Comparison of ENCODE assay signal across 16 cellular contexts in genomic region chr17:83173180-83173996, GRCh38.
DNase-seq lines count a peak whose midpoint lies in the region; ATAC-seq, FAIRE-seq and TF ChIP-seq lines count a peak whose summit lies in the region.
"Had no signal": no experiment of that assay in that cellular context is flagged by ENCODE, and none has a peak within 500 bp of the region (broad histone marks: within the 10 kb centered on the region; RNA-seq: fewer than 3 reads in every experiment).

No MANE protein-coding gene starts in this region.

- no peaks in the 10 kb centered on the region for H3K79me2 ChIP-seq in SK-N-SH (ENCODE audit: insufficient read depth)

- no peak for TF ChIP-seq POLR2A in spleen (IDR thresholded peaks at IDR 0.05)

- POLR2A ChIA-PET in SK-N-SH (lab: Yijun Ruan, JAX), result no interaction called here
- POLR2A ChIA-PET in CD8-positive, alpha-beta T cell (lab: Charles Lee), result no interaction called here

- no peak for TF ChIP-seq EP300 in SK-N-SH (IDR thresholded peaks at IDR 0.05; ENCODE audit: borderline replicate concordance in 1 of 2, low read depth in 1 of 2, low read length in 1 of 2)
- TF ChIP-seq EP300 in Ishikawa (IDR thresholded peaks at IDR 0.05; ENCODE audit: borderline replicate concordance), result no peak

- no peak overlapping the region for H3K27ac Mint-ChIP-seq in CD8-positive, alpha-beta T cell

- H4K20me1 ChIP-seq in SK-N-SH (ENCODE audit: insufficient read depth), result no peaks in the 10 kb centered on the region

- H3K4me3 ChIP-seq in SK-N-SH (ENCODE audit: low read depth in 2 of 2, low read length in 1 of 2), result no peak overlapping the region
- no peak overlapping the region for H3K4me3 ChIP-seq in kidney (ENCODE audit: low read length in 2 of 2)
- no peak overlapping the region for H3K4me3 ChIP-seq in spleen
- no peak overlapping the region for H3K4me3 ChIP-seq in CD8-positive, alpha-beta T cell (ENCODE audit: low read depth, low read length)
- H3K4me3 ChIP-seq: thoracic aorta had no signal

- no peaks in the 10 kb centered on the region; a peak in 1 of 4 replicates for H3K4me1 ChIP-seq in SK-N-SH (ENCODE audit: control insufficient read depth in 1 of 2, insufficient read depth in 2 of 2, low read depth in 1 of 2, low read length in 1 of 2)
- H3K4me1 ChIP-seq in kidney (ENCODE audit: control insufficient read depth in 1 of 2, insufficient read depth in 1 of 2, low read depth in 1 of 2, low read length in 2 of 2), result no peaks in the 10 kb centered on the region
- H3K4me1 ChIP-seq in spleen, result peaks cover 0 to 11% (median 4%) of the 10 kb centered on the region in 6 donors
- H3K4me1 ChIP-seq in CD8-positive, alpha-beta T cell (ENCODE audit: insufficient read depth, low read length), result no peaks in the 10 kb centered on the region

- 0 out of 2 replicates have a peak, but pooled peaks cover under 1% of the 10 kb centered on the region for H3K9me2 ChIP-seq in SK-N-SH

- H3K27me3 Mint-ChIP-seq in CD8-positive, alpha-beta T cell (ENCODE audit: low read depth), result peaks cover 9% of the 10 kb centered on the region

- H3K4me3 Mint-ChIP-seq in CD8-positive, alpha-beta T cell, result no peak overlapping the region

- H2AFZ ChIP-seq in SK-N-SH (ENCODE audit: low read depth), result no peak overlapping the region

- DNase-seq in SK-N-SH (no peak), kidney (peak; percentile 64), spleen (peak; percentile 72)
- DNase-seq in CD8-positive, alpha-beta T cell, result no peak
- DNase-seq: anterior cingulate cortex, C1 segment of cervical spinal cord, hypothalamus, NCI-H1694, NCI-H226, small intestine had no signal

- TF ChIP-seq RAD21 in SK-N-SH (IDR thresholded peaks at IDR 0.05; ENCODE audit: low read length) (no peak), Ishikawa (IDR thresholded peaks at IDR 0.05; ENCODE audit: low read depth) (no peak)

- no peaks in the 10 kb centered on the region for H3F3A ChIP-seq in SK-N-SH (replicated peaks; ENCODE audit: insufficient read depth)

- intact Hi-C loops in kidney (cut with DNase I) (no loop called here), spleen (cut with DNase I; ENCODE audit: low total_unique reads) (no loop called here)
- intact Hi-C loops in CD8-positive, alpha-beta T cell (cut with DNase I, micrococcal nuclease), result no loop called here

- CTCF ChIA-PET in SK-N-SH (lab: Yijun Ruan, JAX), result no interaction called here
- CTCF ChIA-PET in CD8-positive, alpha-beta T cell (lab: Charles Lee), result no interaction called here

- ATAC-seq in SK-N-SH treated with all-trans-retinoic acid at 6 μM for 48 hours (peak; percentile 10; the same call in 1 of the 3 replicates), GM21786 (IDR thresholded peaks at IDR 0.05; ENCODE audit: unreplicated experiment) (no peak), GM21737 (IDR thresholded peaks at IDR 0.05; ENCODE audit: unreplicated experiment) (no peak)
- no peak for ATAC-seq in CD8-positive, alpha-beta T cell

- H3K9me3 ChIP-seq in SK-N-SH (no peaks in the 10 kb centered on the region), kidney (ENCODE audit: control insufficient read depth in 1 of 2, low read length in 2 of 2) (no peaks in the 10 kb centered on the region), spleen (no peaks in the 10 kb centered on the region)
- H3K9me3 ChIP-seq in CD8-positive, alpha-beta T cell (ENCODE audit: low read length), result no peaks in the 10 kb centered on the region
- H3K9me3 ChIP-seq: thoracic aorta had no signal

- no peak for TF ChIP-seq CTCF in SK-N-SH (IDR thresholded peaks at IDR 0.05)
- no peak for TF ChIP-seq CTCF in kidney (IDR thresholded peaks at IDR 0.05; ENCODE audit: borderline replicate concordance, extremely low read depth, insufficient read depth)
- no peak for TF ChIP-seq CTCF in spleen (IDR thresholded peaks at IDR 0.05 in 8 of 11, conservative IDR thresholded peaks at IDR 0.05 in 3 of 11)
- no peak for TF ChIP-seq CTCF in CD8-positive, alpha-beta T cell (IDR thresholded peaks at IDR 0.05)

- FAIRE-seq in kidney (lab: Jason Lieb, UNC), result no peak
- FAIRE-seq: small intestine had no signal

- H3K27ac ChIP-seq in SK-N-SH (ENCODE audit: low read depth in 2 of 2, low read length in 1 of 2), result no peak overlapping the region
- H3K27ac ChIP-seq in kidney (ENCODE audit: low read depth in 2 of 2, low read length in 2 of 2), result no peak overlapping the region
- no peak overlapping the region for H3K27ac ChIP-seq in spleen
- H3K27ac ChIP-seq in CD8-positive, alpha-beta T cell (ENCODE audit: low read depth, low read length), result no peak overlapping the region
- H3K27ac ChIP-seq: 22Rv1, thoracic aorta had no signal

- 79% methylated on average over 20 of the region's 27 CpGs for WGBS in SK-N-SH (ENCODE audit: low lambda C conversion rate)
- WGBS in spleen, 5 donors, result 86 to 96% (median 93%) methylated on average over 13 to 27 of the region's 27 CpGs

- H3K4me1 Mint-ChIP-seq in CD8-positive, alpha-beta T cell (ENCODE audit: low read depth), result no peaks in the 10 kb centered on the region

- H3K9me3 Mint-ChIP-seq in CD8-positive, alpha-beta T cell, result no peaks in the 10 kb centered on the region

- H3K27me3 ChIP-seq in SK-N-SH (ENCODE audit: insufficient read depth) (peaks cover 5% of the 10 kb centered on the region; the same call in 1 of the 2 replicates), spleen (replicated peaks in 1 of 7) (peaks cover 0 to 17% (median 0%) of the 10 kb centered on the region in 7 donors)
- no peaks in the 10 kb centered on the region for H3K27me3 ChIP-seq in CD8-positive, alpha-beta T cell (ENCODE audit: insufficient read depth, low read length)

- no peaks in the 10 kb centered on the region for H3K36me3 Mint-ChIP-seq in CD8-positive, alpha-beta T cell

- no peak overlapping the region for H3K4me2 ChIP-seq in SK-N-SH

- no peak overlapping the region for H3K9ac ChIP-seq in SK-N-SH
- no peak overlapping the region for H3K9ac ChIP-seq in kidney (ENCODE audit: low read length in 2 of 2)

- H3K36me3 ChIP-seq in SK-N-SH (replicated peaks in 1 of 2; ENCODE audit: control insufficient read depth in 1 of 2, insufficient read depth in 2 of 2, low read length in 1 of 2) (no peaks in the 10 kb centered on the region), kidney (ENCODE audit: control insufficient read depth in 1 of 2, insufficient read depth in 2 of 2, low read length in 2 of 2) (no peaks in the 10 kb centered on the region), spleen (no peaks in the 10 kb centered on the region)
- no peaks in the 10 kb centered on the region for H3K36me3 ChIP-seq in CD8-positive, alpha-beta T cell (ENCODE audit: insufficient read depth, low read length)
- H3K36me3 ChIP-seq: thoracic aorta had no signal

TF ChIP-seq in SK-N-SH treated with all-trans-retinoic acid at 6 μM for 48 hours, 23 proteins besides CTCF, POLR2A, EP300 and RAD21 (continues in another document):
- no peak for TF ChIP-seq CSRNP3 (CRISPR knock-in tag; IDR thresholded peaks at IDR 0.05)
- TF ChIP-seq ZNF70 (CRISPR knock-in tag; IDR thresholded peaks at IDR 0.05), result no peak
- no peak for TF ChIP-seq ZNF565 (CRISPR knock-in tag; conservative IDR thresholded peaks at IDR 0.05; ENCODE audit: low read depth)
- TF ChIP-seq ISL1 (CRISPR knock-in tag; IDR thresholded peaks at IDR 0.05), result no peak

TF ChIP-seq in SK-N-SH, 30 proteins besides CTCF, POLR2A, EP300 and RAD21 (continues in another document):
- no peak for TF ChIP-seq IRF3 (IDR thresholded peaks at IDR 0.05; ENCODE audit: low read depth, low read length)
- no peak for TF ChIP-seq MEF2A (IDR thresholded peaks at IDR 0.05; ENCODE audit: borderline replicate concordance, low read depth)
- no peak for TF ChIP-seq USF1 (IDR thresholded peaks at IDR 0.05; ENCODE audit: borderline replicate concordance, low read depth)

TF ChIP-seq in Ishikawa, 13 proteins besides CTCF, POLR2A, EP300 and RAD21:
- no peak for TF ChIP-seq FOXM1 (IDR thresholded peaks at IDR 0.05; ENCODE audit: borderline replicate concordance, low read depth)
- 0 out of 2 replicates have a peak, but pooled peaks have one; percentile 23 for TF ChIP-seq ZBTB7A (IDR thresholded peaks at IDR 0.05; ENCODE audit: low read depth)

Comparison
In these comparisons a context has a peak if more than half of its experiments do, and no peak if none do; other contexts are left out.
1. DNase-seq: peak in kidney (single experiment) and spleen (single experiment); none in SK-N-SH (single experiment) and CD8-positive, alpha-beta T cell (0 of 7).